12 cellular contexts compared by ENCODE assay signal in genomic region chr3:37944243-37944955, GRCh38. TPM values are rescaled to one million over a fixed set of nuclear protein-coding genes. Genes with fewer than 3 reads are reported as not detected.
DNase-seq lines count a peak whose midpoint lies in the region; ATAC-seq, FAIRE-seq and TF ChIP-seq lines count a peak whose summit lies in the region.
"Had no signal": no experiment of that assay in that cellular context is flagged by ENCODE, and none has a peak within 500 bp of the region (broad histone marks: within the 10 kb centered on the region; RNA-seq: fewer than 3 reads in every experiment).

No MANE protein-coding gene starts in this region.

- H3K9ac ChIP-seq in HepG2 (ENCODE audit: insufficient read depth, low read depth, low read length): no peak overlapping the region
- H3K9ac ChIP-seq: neural progenitor cell had no signal

- CTCF ChIA-PET in HepG2 (lab: Yijun Ruan, JAX; ENCODE audit: low intra/inter-chr PET ratio, low total read pairs): no interaction called here

- DNase-seq in right lobe of liver (no peak), HepG2 (ENCODE audit: low spot score) (no peak), foreskin keratinocyte (peak in 1 of 2 donors; percentile 37), omental fat pad (ENCODE audit: low spot score) (no peak), GM19239 (ENCODE audit: insufficient read length, low spot score) (no peak)
- DNase-seq: activated T-cell treated with anti-CD3 and anti-CD28 coated beads for 4 hours, NCI-H748 treated with DMSO at 0.1 percent for 48 hours, T1000 had no signal

- H3K9me3 ChIP-seq in right lobe of liver (no peaks in the 10 kb centered on the region), HepG2 (ENCODE audit: low read length) (no peaks in the 10 kb centered on the region)

- H3K36me3 ChIP-seq in right lobe of liver (no peaks in the 10 kb centered on the region), HepG2 (replicated peaks in 1 of 2; ENCODE audit: control insufficient read depth in 1 of 2, insufficient read depth in 2 of 2, low read length in 2 of 2) (peaks cover 16 to 30% of the 10 kb centered on the region in 2 experiments)
- H3K36me3 ChIP-seq: neural progenitor cell had no signal

- WGBS in right lobe of liver (ENCODE audit: insufficient coverage, low coverage, low lambda C conversion rate, missing lambda C conversion rate): 38% methylated on average over 4 of the region's 4 CpGs
- WGBS in HepG2 (ENCODE audit: low lambda C conversion rate): 86% methylated on average over 4 of the region's 4 CpGs

- H3K4me1 ChIP-seq in right lobe of liver (peaks cover 0 to 17% (median 5%) of the 10 kb centered on the region in 4 donors), HepG2 (ENCODE audit: insufficient read depth, low read length) (peaks cover 60% of the 10 kb centered on the region), foreskin keratinocyte (peaks cover 47% of the 10 kb centered on the region)

- in situ Hi-C loops in HepG2 (cut with HindIII; ENCODE audit: extremely low pct_ligation_motif_present, low pct_unique_long_range_greater_than_20kb): no loop called here

- no peaks in the 10 kb centered on the region for H4K20me1 ChIP-seq in HepG2 (ENCODE audit: insufficient read depth, low read length)

- intact Hi-C loops in right lobe of liver (cut with DNase I): no loop called here
- intact Hi-C loops in HepG2 (cut with micrococcal nuclease; ENCODE audit: unreplicated experiment): no loop called here

- FAIRE-seq in HepG2 (lab: Jason Lieb, UNC) (no peak), GM19239 (lab: Jason Lieb, UNC) (no peak)

- no peak for TF ChIP-seq EP300 in HepG2 (IDR thresholded peaks at IDR 0.05; ENCODE audit: low read depth in 2 of 2, low read length in 2 of 2)
- no peak for TF ChIP-seq EP300 in HepG2 (CRISPR knock-in tag; IDR thresholded peaks at IDR 0.05; ENCODE audit: borderline replicate concordance)

- peaks cover 46% of the 10 kb centered on the region for H3K79me2 ChIP-seq in HepG2 (ENCODE audit: insufficient read depth, low read length)

- BruUV-seq in HepG2 (replicated peaks; lab: Mats Ljungman, UMichigan): no TSS peak

- H3K27me3 ChIP-seq in right lobe of liver (no peaks in the 10 kb centered on the region), HepG2 (ENCODE audit: control insufficient read depth in 1 of 2, insufficient read depth in 2 of 2, low read length in 2 of 2) (no peaks in the 10 kb centered on the region), foreskin keratinocyte (no peaks in the 10 kb centered on the region)
- H3K27me3 ChIP-seq: neural progenitor cell had no signal

- no peak for TF ChIP-seq RAD21 in HepG2 (CRISPR knock-in tag; IDR thresholded peaks at IDR 0.05)

- no peak overlapping the region for H2AFZ ChIP-seq in HepG2 (ENCODE audit: low read length)
- H2AFZ ChIP-seq: neural progenitor cell had no signal

- no peak overlapping the region for H3K4me2 ChIP-seq in HepG2 (ENCODE audit: low read depth, low read length)
- H3K4me2 ChIP-seq: neural progenitor cell had no signal

- H3K4me3 ChIP-seq in right lobe of liver: no peak overlapping the region
- no peak overlapping the region for H3K4me3 ChIP-seq in HepG2 (replicated peaks in 1 of 3; ENCODE audit: insufficient read depth in 1 of 3, low read depth in 2 of 3, low read length in 3 of 3)
- H3K4me3 ChIP-seq: neural progenitor cell had no signal

- POLR2A ChIA-PET in HepG2 (lab: Yijun Ruan, JAX): interaction anchor here (1.2 kb wide), 1 partner anchor 35 kb away, joined by 3 read pairs; no protein-coding TSS in a partner anchor

- TF ChIP-seq CTCF in right lobe of liver (IDR thresholded peaks at IDR 0.05) (no peak), HepG2 (CRISPR knock-in tag; IDR thresholded peaks at IDR 0.05) (no peak), foreskin keratinocyte (conservative IDR thresholded peaks at IDR 0.05) (no peak), omental fat pad (IDR thresholded peaks at IDR 0.05) (no peak)

- ATAC-seq in right lobe of liver: peak in 3 of 4 donors; percentile 65 to 76 (median 70)
- no peak for ATAC-seq in HepG2
- ATAC-seq in foreskin keratinocyte: peak; percentile 3
- peak; percentile 44 for ATAC-seq in omental fat pad (ENCODE audit: low FRiP score)
- ATAC-seq in HG03342 (IDR thresholded peaks at IDR 0.05; ENCODE audit: unreplicated experiment): no peak
- ATAC-seq in HG02571 (IDR thresholded peaks at IDR 0.05; ENCODE audit: unreplicated experiment): no peak
- no peak for ATAC-seq in HG02981 (IDR thresholded peaks at IDR 0.05; ENCODE audit: unreplicated experiment)

- TF ChIP-seq POLR2A in right lobe of liver (IDR thresholded peaks at IDR 0.05): no peak
- TF ChIP-seq POLR2A in HepG2 (IDR thresholded peaks at IDR 0.05; ENCODE audit: insufficient read depth in 1 of 2, low read depth in 2 of 2, low read length in 2 of 2): no peak

- H3K27ac ChIP-seq in right lobe of liver (peak overlapping the region in 2 of 3 donors; percentile 8 to 53), HepG2 (ENCODE audit: extremely low read length, insufficient read depth, low read length) (no peak overlapping the region), foreskin keratinocyte (peak overlapping the region; percentile 60)
- H3K27ac ChIP-seq: neural progenitor cell had no signal

TF ChIP-seq in HepG2, 621 proteins besides CTCF, POLR2A, EP300 and RAD21:
- TF ChIP-seq KDM3A (CRISPR knock-in tag; IDR thresholded peaks at IDR 0.05; ENCODE audit: low read depth) (no peak), SKI (IDR thresholded peaks at IDR 0.05; ENCODE audit: partially characterized antibody) (no peak), ZNF841 (CRISPR knock-in tag; IDR thresholded peaks at IDR 0.05; ENCODE audit: borderline replicate concordance) (no peak), ATRX (CRISPR knock-in tag; IDR thresholded peaks at IDR 0.05; ENCODE audit: borderline replicate concordance) (no peak), ZNF704 (CRISPR knock-in tag; IDR thresholded peaks at IDR 0.05; ENCODE audit: borderline replicate concordance) (no peak), MED8 (CRISPR knock-in tag; IDR thresholded peaks at IDR 0.05; ENCODE audit: insufficient replicate concordance) (no peak), SIN3B (IDR thresholded peaks at IDR 0.05; ENCODE audit: low read length) (no peak), ZFAT (CRISPR knock-in tag; conservative IDR thresholded peaks at IDR 0.05) (no peak), HNRNPK (IDR thresholded peaks at IDR 0.05; ENCODE audit: low read depth, low read length, poor library complexity, severe bottlenecking) (no peak), TBX2 (CRISPR knock-in tag; IDR thresholded peaks at IDR 0.05; ENCODE audit: borderline replicate concordance) (no peak), POLR2AphosphoS2 (IDR thresholded peaks at IDR 0.05; ENCODE audit: low read depth, low read length) (no peak), ZNF737 (CRISPR knock-in tag; IDR thresholded peaks at IDR 0.05; ENCODE audit: borderline replicate concordance) (no peak), ARID2 (CRISPR knock-in tag; IDR thresholded peaks at IDR 0.05; ENCODE audit: borderline replicate concordance) (no peak), KLF15 (CRISPR knock-in tag; IDR thresholded peaks at IDR 0.05; ENCODE audit: borderline replicate concordance) (no peak), AGO2 (optimal IDR thresholded peaks at IDR 0.05; ENCODE audit: low read depth, low read length) (no peak), KDM1A (CRISPR knock-in tag; IDR thresholded peaks at IDR 0.05) (no peak), ELF1 (CRISPR knock-in tag; IDR thresholded peaks at IDR 0.05) (no peak), NFYB (CRISPR knock-in tag; IDR thresholded peaks at IDR 0.05) (no peak)

RNA-seq across cellular contexts. Expression of gene VILL, which starts 46.2 kb away (rescaled TPM):
- total RNA-seq in right lobe of liver: 1 to 10 TPM in 3 of 6 experiments, under 1 TPM in 3; 0.25 to 1.5 (median 0.97) TPM
- 3.2 and 4.0 TPM in 2 replicates for total RNA-seq in HepG2 (2016; rRNA removed; fragmentation: Illumina TruSeq; extraction: Trizol)
- total RNA-seq in HepG2 (2016; cell fraction: cytosol; rRNA removed; fragmentation: Illumina TruSeq; extraction: Trizol; ENCODE audit: low read depth): 4.3 and 5.3 TPM in 2 replicates
- 2.3 and 4.1 TPM in 2 replicates for total RNA-seq in HepG2 (2016; cell fraction: insoluble cytoplasmic fraction; rRNA removed; fragmentation: Illumina TruSeq; extraction: Trizol)
- total RNA-seq in HepG2 (2016; cell fraction: membrane; rRNA removed; fragmentation: Illumina TruSeq; extraction: Trizol): 3.3 and 5.4 TPM in 2 replicates
- 2.0 and 2.1 TPM in 2 replicates for total RNA-seq in HepG2 (2016; cell fraction: nucleus; rRNA removed; fragmentation: Illumina TruSeq; extraction: Trizol)
- 5.3 and 7.5 TPM in 2 replicates for polyA plus RNA-seq in HepG2 (2011; rRNA removed)
- 5.6 and 9.0 TPM in 2 replicates for polyA plus RNA-seq in HepG2 (2011; cell fraction: cytosol; rRNA removed)
- 8.6 and 9.9 TPM in 2 replicates for polyA plus RNA-seq in HepG2 (2011; cell fraction: nucleus; rRNA removed)
- polyA plus RNA-seq in HepG2 (2012): 2.1 and 2.6 TPM in 2 replicates
- polyA plus RNA-seq in HepG2 (2016; cell fraction: cytosol; fragmentation: Illumina TruSeq; extraction: Trizol; ENCODE audit: low read depth): 4.2 and 6.5 TPM in 2 replicates
- 2.0 and 2.3 TPM in 2 replicates for polyA plus RNA-seq in HepG2 (2016; cell fraction: insoluble cytoplasmic fraction; fragmentation: Illumina TruSeq; extraction: Trizol; ENCODE audit: low read depth)
- polyA plus RNA-seq in HepG2 (2016; cell fraction: membrane; fragmentation: Illumina TruSeq; extraction: Trizol; ENCODE audit: low read depth): 3.5 and 5.1 TPM in 2 replicates
- polyA plus RNA-seq in HepG2 (2016; cell fraction: nucleus; fragmentation: Illumina TruSeq; extraction: Trizol; ENCODE audit: insufficient read depth, low read depth): 2.0 and 2.9 TPM in 2 replicates
- polyA minus RNA-seq in HepG2 (2011; rRNA and poly(A)+ RNA removed; ENCODE audit: low replicate concordance): 1.2 and 3.8 TPM in 2 replicates
- polyA minus RNA-seq in HepG2 (2011; cell fraction: cytosol; rRNA and poly(A)+ RNA removed): 0.89 TPM in 1 of 2 replicates, not detected in the other
- polyA minus RNA-seq in HepG2 (2011; cell fraction: nucleus; rRNA and poly(A)+ RNA removed): 6.2 and 7.3 TPM in 2 replicates
- 3.7 and 3.8 TPM in 2 replicates for total RNA-seq in foreskin keratinocyte
- polyA plus RNA-seq in foreskin keratinocyte: 3.1 and 3.4 TPM in 2 replicates
- 10 to 100 TPM in 1 of 4 donors, 1 to 10 TPM in 3; 4.4 to 15.0 (median 5.6) TPM for total RNA-seq in omental fat pad

Comparison
In these comparisons a context has a peak if more than half of its experiments do, and no peak if none do; other contexts are left out.
1. ATAC-seq: peak in right lobe of liver (3 of 4), foreskin keratinocyte (single experiment) and omental fat pad (single experiment); none in HepG2 (single experiment), HG03342 (single experiment), HG02571 (single experiment) and HG02981 (single experiment).